In the genomic region with DNA sequence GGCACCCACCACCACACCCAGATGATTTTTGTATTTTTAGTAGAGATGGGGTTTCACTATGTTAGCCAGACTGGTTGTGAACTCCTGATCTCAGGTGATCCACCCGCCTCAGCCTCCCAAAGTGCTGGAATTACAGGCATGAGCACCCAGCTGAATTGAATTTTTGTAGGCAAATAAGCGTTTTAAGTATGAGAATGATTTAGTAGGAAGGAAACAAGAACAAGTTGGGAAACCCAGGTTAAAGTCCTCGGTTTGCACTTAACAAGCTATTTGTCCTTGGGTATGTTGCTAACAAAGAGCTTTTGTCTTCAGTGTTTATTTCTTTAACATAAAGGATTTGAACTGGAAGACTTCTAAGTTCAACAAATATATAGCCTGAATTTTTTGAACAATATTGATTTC, we compare ENCODE assay signal across 1 cellular context.
TF ChIP-seq lines count a peak whose summit lies in the region.

No MANE protein-coding gene starts in this region.

TF ChIP-seq in HepG2, 621 proteins besides CTCF, POLR2A, EP300 and RAD21 (continued from another document):
- TF ChIP-seq, protein P1, sequence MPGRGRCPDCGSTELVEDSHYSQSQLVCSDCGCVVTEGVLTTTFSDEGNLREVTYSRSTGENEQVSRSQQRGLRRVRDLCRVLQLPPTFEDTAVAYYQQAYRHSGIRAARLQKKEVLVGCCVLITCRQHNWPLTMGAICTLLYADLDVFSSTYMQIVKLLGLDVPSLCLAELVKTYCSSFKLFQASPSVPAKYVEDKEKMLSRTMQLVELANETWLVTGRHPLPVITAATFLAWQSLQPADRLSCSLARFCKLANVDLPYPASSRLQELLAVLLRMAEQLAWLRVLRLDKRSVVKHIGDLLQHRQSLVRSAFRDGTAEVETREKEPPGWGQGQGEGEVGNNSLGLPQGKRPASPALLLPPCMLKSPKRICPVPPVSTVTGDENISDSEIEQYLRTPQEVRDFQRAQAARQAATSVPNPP (CRISPR knock-in tag; IDR thresholded peaks at IDR 0.05): no peak
- no peak for TF ChIP-seq SP140L (CRISPR knock-in tag; IDR thresholded peaks at IDR 0.05; ENCODE audit: borderline replicate concordance)
- TF ChIP-seq CBX5 (CRISPR knock-in tag; IDR thresholded peaks at IDR 0.05; ENCODE audit: borderline replicate concordance): no peak
- TF ChIP-seq ZNF724P (CRISPR knock-in tag; IDR thresholded peaks at IDR 0.05; ENCODE audit: borderline replicate concordance): no peak
- no peak for TF ChIP-seq RBFOX2 (IDR thresholded peaks at IDR 0.05; ENCODE audit: low read depth, low read length)
- no peak for TF ChIP-seq ZNF616 (CRISPR knock-in tag; IDR thresholded peaks at IDR 0.05; ENCODE audit: low read depth)
- no peak for TF ChIP-seq ZNF282 (IDR thresholded peaks at IDR 0.05; ENCODE audit: partially characterized antibody)
- TF ChIP-seq BHLHE40 (IDR thresholded peaks at IDR 0.05; ENCODE audit: low read length): no peak
- TF ChIP-seq CEBPG (CRISPR knock-in tag; IDR thresholded peaks at IDR 0.05): peak; percentile 80
- TF ChIP-seq FOXP1 (IDR thresholded peaks at IDR 0.05): no peak
- TF ChIP-seq FOXP1 (CRISPR knock-in tag; IDR thresholded peaks at IDR 0.05): peak; percentile 80; the same call in 1 of the 2 replicates
- TF ChIP-seq HNRNPLL (IDR thresholded peaks at IDR 0.05; ENCODE audit: low read depth, low read length, poor library complexity, severe bottlenecking): no peak
- TF ChIP-seq ZNF180 (CRISPR knock-in tag; IDR thresholded peaks at IDR 0.05; ENCODE audit: borderline replicate concordance, low read depth): no peak
- TF ChIP-seq, protein P2, sequence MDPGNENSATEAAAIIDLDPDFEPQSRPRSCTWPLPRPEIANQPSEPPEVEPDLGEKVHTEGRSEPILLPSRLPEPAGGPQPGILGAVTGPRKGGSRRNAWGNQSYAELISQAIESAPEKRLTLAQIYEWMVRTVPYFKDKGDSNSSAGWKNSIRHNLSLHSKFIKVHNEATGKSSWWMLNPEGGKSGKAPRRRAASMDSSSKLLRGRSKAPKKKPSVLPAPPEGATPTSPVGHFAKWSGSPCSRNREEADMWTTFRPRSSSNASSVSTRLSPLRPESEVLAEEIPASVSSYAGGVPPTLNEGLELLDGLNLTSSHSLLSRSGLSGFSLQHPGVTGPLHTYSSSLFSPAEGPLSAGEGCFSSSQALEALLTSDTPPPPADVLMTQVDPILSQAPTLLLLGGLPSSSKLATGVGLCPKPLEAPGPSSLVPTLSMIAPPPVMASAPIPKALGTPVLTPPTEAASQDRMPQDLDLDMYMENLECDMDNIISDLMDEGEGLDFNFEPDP (CRISPR knock-in tag; conservative IDR thresholded peaks at IDR 0.05): no peak
- TF ChIP-seq HNF4A (CRISPR knock-in tag; IDR thresholded peaks at IDR 0.05): peak; percentile 91
- TF ChIP-seq MAFF (IDR thresholded peaks at IDR 0.05; ENCODE audit: low read depth, low read length): no peak
- TF ChIP-seq ZNF652 (CRISPR knock-in tag; IDR thresholded peaks at IDR 0.05; ENCODE audit: borderline replicate concordance, low read depth): no peak
- no peak for TF ChIP-seq TAF1 (CRISPR knock-in tag; IDR thresholded peaks at IDR 0.05)
- no peak for TF ChIP-seq ZNF160 (CRISPR knock-in tag; IDR thresholded peaks at IDR 0.05)
- no peak for TF ChIP-seq KLF15 (CRISPR knock-in tag; IDR thresholded peaks at IDR 0.05; ENCODE audit: borderline replicate concordance)
- TF ChIP-seq ARNT2 (CRISPR knock-in tag; IDR thresholded peaks at IDR 0.05; ENCODE audit: low read depth): no peak
- no peak for TF ChIP-seq EED (CRISPR knock-in tag; IDR thresholded peaks at IDR 0.05)
- no peak for TF ChIP-seq ZNF510 (CRISPR knock-in tag; IDR thresholded peaks at IDR 0.05; ENCODE audit: low read depth)
- no peak for TF ChIP-seq ARHGAP35 (CRISPR knock-in tag; IDR thresholded peaks at IDR 0.05; ENCODE audit: borderline replicate concordance)
- TF ChIP-seq, protein P3, sequence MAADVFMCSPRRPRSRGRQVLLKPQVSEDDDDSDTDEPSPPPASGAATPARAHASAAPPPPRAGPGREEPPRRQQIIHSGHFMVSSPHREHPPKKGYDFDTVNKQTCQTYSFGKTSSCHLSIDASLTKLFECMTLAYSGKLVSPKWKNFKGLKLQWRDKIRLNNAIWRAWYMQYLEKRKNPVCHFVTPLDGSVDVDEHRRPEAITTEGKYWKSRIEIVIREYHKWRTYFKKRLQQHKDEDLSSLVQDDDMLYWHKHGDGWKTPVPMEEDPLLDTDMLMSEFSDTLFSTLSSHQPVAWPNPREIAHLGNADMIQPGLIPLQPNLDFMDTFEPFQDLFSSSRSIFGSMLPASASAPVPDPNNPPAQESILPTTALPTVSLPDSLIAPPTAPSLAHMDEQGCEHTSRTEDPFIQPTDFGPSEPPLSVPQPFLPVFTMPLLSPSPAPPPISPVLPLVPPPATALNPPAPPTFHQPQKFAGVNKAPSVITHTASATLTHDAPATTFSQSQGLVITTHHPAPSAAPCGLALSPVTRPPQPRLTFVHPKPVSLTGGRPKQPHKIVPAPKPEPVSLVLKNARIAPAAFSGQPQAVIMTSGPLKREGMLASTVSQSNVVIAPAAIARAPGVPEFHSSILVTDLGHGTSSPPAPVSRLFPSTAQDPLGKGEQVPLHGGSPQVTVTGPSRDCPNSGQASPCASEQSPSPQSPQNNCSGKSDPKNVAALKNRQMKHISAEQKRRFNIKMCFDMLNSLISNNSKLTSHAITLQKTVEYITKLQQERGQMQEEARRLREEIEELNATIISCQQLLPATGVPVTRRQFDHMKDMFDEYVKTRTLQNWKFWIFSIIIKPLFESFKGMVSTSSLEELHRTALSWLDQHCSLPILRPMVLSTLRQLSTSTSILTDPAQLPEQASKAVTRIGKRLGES (CRISPR knock-in tag; IDR thresholded peaks at IDR 0.05; ENCODE audit: borderline replicate concordance): no peak
- no peak for TF ChIP-seq ZNF484 (CRISPR knock-in tag; IDR thresholded peaks at IDR 0.05; ENCODE audit: borderline replicate concordance, low read depth)
- TF ChIP-seq, protein P4, sequence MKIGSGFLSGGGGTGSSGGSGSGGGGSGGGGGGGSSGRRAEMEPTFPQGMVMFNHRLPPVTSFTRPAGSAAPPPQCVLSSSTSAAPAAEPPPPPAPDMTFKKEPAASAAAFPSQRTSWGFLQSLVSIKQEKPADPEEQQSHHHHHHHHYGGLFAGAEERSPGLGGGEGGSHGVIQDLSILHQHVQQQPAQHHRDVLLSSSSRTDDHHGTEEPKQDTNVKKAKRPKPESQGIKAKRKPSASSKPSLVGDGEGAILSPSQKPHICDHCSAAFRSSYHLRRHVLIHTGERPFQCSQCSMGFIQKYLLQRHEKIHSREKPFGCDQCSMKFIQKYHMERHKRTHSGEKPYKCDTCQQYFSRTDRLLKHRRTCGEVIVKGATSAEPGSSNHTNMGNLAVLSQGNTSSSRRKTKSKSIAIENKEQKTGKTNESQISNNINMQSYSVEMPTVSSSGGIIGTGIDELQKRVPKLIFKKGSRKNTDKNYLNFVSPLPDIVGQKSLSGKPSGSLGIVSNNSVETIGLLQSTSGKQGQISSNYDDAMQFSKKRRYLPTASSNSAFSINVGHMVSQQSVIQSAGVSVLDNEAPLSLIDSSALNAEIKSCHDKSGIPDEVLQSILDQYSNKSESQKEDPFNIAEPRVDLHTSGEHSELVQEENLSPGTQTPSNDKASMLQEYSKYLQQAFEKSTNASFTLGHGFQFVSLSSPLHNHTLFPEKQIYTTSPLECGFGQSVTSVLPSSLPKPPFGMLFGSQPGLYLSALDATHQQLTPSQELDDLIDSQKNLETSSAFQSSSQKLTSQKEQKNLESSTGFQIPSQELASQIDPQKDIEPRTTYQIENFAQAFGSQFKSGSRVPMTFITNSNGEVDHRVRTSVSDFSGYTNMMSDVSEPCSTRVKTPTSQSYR (CRISPR knock-in tag; IDR thresholded peaks at IDR 0.05; ENCODE audit: borderline replicate concordance): no peak
- no peak for TF ChIP-seq ZBTB1 (CRISPR knock-in tag; IDR thresholded peaks at IDR 0.05; ENCODE audit: borderline replicate concordance)
- TF ChIP-seq ZNF552 (CRISPR knock-in tag; IDR thresholded peaks at IDR 0.05; ENCODE audit: borderline replicate concordance): no peak
- no peak for TF ChIP-seq KMT2B (CRISPR knock-in tag; IDR thresholded peaks at IDR 0.05)
- TF ChIP-seq, protein P5, sequence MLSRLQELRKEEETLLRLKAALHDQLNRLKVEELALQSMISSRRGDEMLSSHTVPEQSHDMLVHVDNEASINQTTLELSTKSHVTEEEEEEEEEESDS (CRISPR knock-in tag; IDR thresholded peaks at IDR 0.05; ENCODE audit: borderline replicate concordance): no peak
- TF ChIP-seq FOXK1 (CRISPR knock-in tag; IDR thresholded peaks at IDR 0.05; ENCODE audit: borderline replicate concordance, low read depth): peak; percentile 26; the same call in 1 of the 2 replicates
- peak; percentile 37; the same call in 1 of the 2 replicates for TF ChIP-seq HDAC1 (CRISPR knock-in tag; IDR thresholded peaks at IDR 0.05)
